ENCODE assay signal across 21 cellular contexts in the genomic region with DNA sequence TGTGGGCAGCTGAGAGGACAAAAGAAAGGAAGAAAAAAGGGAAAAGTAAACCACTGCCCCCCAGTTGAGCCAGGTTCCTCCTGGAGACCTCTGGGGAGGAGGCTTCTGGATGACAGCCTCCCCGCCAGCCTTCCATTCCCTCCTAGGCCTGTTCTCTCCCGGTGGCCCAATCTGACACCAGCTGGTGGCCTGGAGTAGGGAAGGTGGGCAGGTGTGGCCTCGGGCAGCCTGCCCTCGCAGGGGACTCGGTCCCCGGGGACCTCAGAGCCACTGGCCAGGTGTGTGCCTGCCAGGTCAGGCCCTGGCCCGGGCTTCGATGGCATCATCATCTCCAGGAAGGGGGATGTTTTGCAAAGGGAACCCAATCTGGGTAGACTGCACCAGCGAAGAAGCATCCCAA.
A peak's percentile ranks its signal among the peaks of the same experiment; 100 is the strongest.
DNase-seq lines count a peak whose midpoint lies in the region; ATAC-seq, FAIRE-seq and TF ChIP-seq lines count a peak whose summit lies in the region.
"Had no signal": no experiment of that assay in that cellular context is flagged by ENCODE, and none has a peak within 500 bp of the region (broad histone marks: within the 10 kb centered on the region; RNA-seq: fewer than 3 reads in every experiment).

No MANE protein-coding gene starts in this region.

- no peak overlapping the region for H4K5ac ChIP-seq in H1 (ENCODE audit: insufficient read length, low read depth, low read length)

- H3K27me3 ChIP-seq in H1 (replicated peaks in 1 of 4; ENCODE audit: control insufficient read depth in 3 of 4, extremely low read depth in 1 of 4, insufficient read depth in 3 of 4, low read length in 3 of 4) = peaks cover 7 to 33% (median 27%) of the 10 kb centered on the region in 4 experiments
- no peaks in the 10 kb centered on the region for H3K27me3 ChIP-seq in rectal smooth muscle tissue (ENCODE audit: control insufficient read depth, insufficient read depth, low read length)
- H3K27me3 ChIP-seq in BE2C = no peaks in the 10 kb centered on the region
- H3K27me3 ChIP-seq: colonic mucosa had no signal

- no peak for TF ChIP-seq POLR2A in H1 (IDR thresholded peaks at IDR 0.05; ENCODE audit: control extremely low read depth in 1 of 2, low read depth in 2 of 2, low read length in 2 of 2)

- no peak overlapping the region for H3K18ac ChIP-seq in H1 (ENCODE audit: extremely low read depth, low read length)

- peaks cover 6% of the 10 kb centered on the region; the same call in 1 of the 2 replicates for H3K23me2 ChIP-seq in H1 (ENCODE audit: low read depth, low read length)

- H3K9me3 Mint-ChIP-seq in natural killer cell = no peaks in the 10 kb centered on the region
- no peaks in the 10 kb centered on the region for H3K9me3 Mint-ChIP-seq in natural killer cell treated with Interleukin-12 subunit alpha and Interleukin-12 subunit beta and Interleukin-15 and Interleukin-18, amount 100 ng/mL, for 72 hours
- H3K9me3 Mint-ChIP-seq: activated CD4-positive, alpha-beta T cell treated with anti-CD3 and anti-CD28 coated beads, Interleukin-2, amount 10 ng/mL, durations not matched to agents 24 days and 14 days; IgD-negative memory B cell; naive B cell had no signal

- peak overlapping the region; percentile 25 for H3K4me3 Mint-ChIP-seq in natural killer cell
- H3K4me3 Mint-ChIP-seq in natural killer cell treated with Interleukin-12 subunit alpha and Interleukin-12 subunit beta and Interleukin-15 and Interleukin-18, amount 100 ng/mL, for 72 hours = no peak overlapping the region
- H3K4me3 Mint-ChIP-seq: activated CD4-positive, alpha-beta T cell treated with anti-CD3 and anti-CD28 coated beads, Interleukin-2, amount 10 ng/mL, durations not matched to agents 24 days and 14 days had no signal

- H2BK5ac ChIP-seq in H1 (ENCODE audit: low read depth, low read length) = no peak overlapping the region

- no peak overlapping the region for H4K91ac ChIP-seq in H1 (replicated peaks; ENCODE audit: insufficient read length, low read length)

- no peaks in the 10 kb centered on the region for H3K27me3 Mint-ChIP-seq in natural killer cell (ENCODE audit: low read depth in 2 of 2)
- no peaks in the 10 kb centered on the region for H3K27me3 Mint-ChIP-seq in natural killer cell treated with Interleukin-12 subunit alpha and Interleukin-12 subunit beta and Interleukin-15 and Interleukin-18, amount 100 ng/mL, for 72 hours
- H3K27me3 Mint-ChIP-seq: IgD-negative memory B cell had no signal

- H3K27ac Mint-ChIP-seq in natural killer cell = no peak overlapping the region
- no peak overlapping the region for H3K27ac Mint-ChIP-seq in natural killer cell treated with Interleukin-12 subunit alpha and Interleukin-12 subunit beta and Interleukin-15 and Interleukin-18, amount 100 ng/mL, for 72 hours
- H3K27ac Mint-ChIP-seq: activated CD4-positive, alpha-beta T cell treated with anti-CD3 and anti-CD28 coated beads, Interleukin-2, amount 10 ng/mL, durations not matched to agents 24 days and 14 days; IgD-negative memory B cell had no signal

- CTCF ChIA-PET in H1 (lab: Charles Lee; ENCODE audit: partially characterized antibody) = interaction anchor here (1.1 to 1.5 kb wide), 5 partner anchors 37 to 232 kb away, joined by 3 read pairs; no protein-coding TSS in a partner anchor

- H3K4me3 ChIP-seq in H1 (ENCODE audit: extremely low read depth in 1 of 4, insufficient read depth in 2 of 4, low read depth in 3 of 4, low read length in 4 of 4) (no peak overlapping the region), rectal smooth muscle tissue (ENCODE audit: low read length) (no peak overlapping the region), BE2C (ENCODE audit: low read depth, low read length) (no peak overlapping the region)
- H3K4me3 ChIP-seq: colonic mucosa had no signal

- POLR2A ChIA-PET in H1 (lab: Charles Lee; ENCODE audit: partially characterized antibody) = no interaction called here

- H3K36me3 ChIP-seq in H1 (ENCODE audit: control insufficient read depth in 2 of 4, insufficient read depth in 4 of 4, low read length in 3 of 4) = no peaks in the 10 kb centered on the region
- H3K36me3 ChIP-seq in rectal smooth muscle tissue (ENCODE audit: control insufficient read depth, insufficient read depth, low read length) = peaks cover 11% of the 10 kb centered on the region
- H3K36me3 ChIP-seq in BE2C = peaks cover 8% of the 10 kb centered on the region; the same call in 1 of the 2 replicates
- H3K36me3 ChIP-seq: colonic mucosa had no signal

- no peak for TF ChIP-seq EP300 in H1 (IDR thresholded peaks at IDR 0.05; ENCODE audit: borderline replicate concordance in 1 of 2, low read depth in 2 of 2, low read length in 2 of 2)

- intact Hi-C loops in natural killer cell (cut with micrococcal nuclease) = no loop called here

- no peak overlapping the region for H3K4ac ChIP-seq in H1 (replicated peaks; ENCODE audit: insufficient read length, low read depth, low read length)

- FAIRE-seq in H1 (lab: Jason Lieb, UNC) = no peak

- no peaks in the 10 kb centered on the region for H3K79me2 ChIP-seq in H1 (ENCODE audit: control insufficient read depth in 1 of 2, insufficient read depth in 2 of 2, low read length in 2 of 2)

- ATAC-seq in natural killer cell = no peak
- ATAC-seq in natural killer cell treated with Interleukin-12 subunit alpha and Interleukin-12 subunit beta and Interleukin-15 and Interleukin-18, amount 100 ng/mL, for 72 hours = no peak

- H4K8ac ChIP-seq in H1 (ENCODE audit: extremely low read depth, insufficient read depth, low read length) = no peak overlapping the region

- peaks cover 0 to 36% (median 18%) of the 10 kb centered on the region in 4 experiments; a peak in 6 of 7 replicates for H3K4me1 ChIP-seq in H1 (replicated peaks in 1 of 4; ENCODE audit: control insufficient read depth in 3 of 4, insufficient read depth in 4 of 4, low read length in 3 of 4)
- peaks cover 25% of the 10 kb centered on the region for H3K4me1 ChIP-seq in rectal smooth muscle tissue (ENCODE audit: control insufficient read depth, insufficient read depth, low read length)
- H3K4me1 ChIP-seq in BE2C = peaks cover 26% of the 10 kb centered on the region
- H3K4me1 ChIP-seq: colonic mucosa had no signal

- peaks cover 0 to 5% of the 10 kb centered on the region in 2 donors for H3K4me1 Mint-ChIP-seq in natural killer cell
- peaks cover 0 to 3% of the 10 kb centered on the region in 2 donors for H3K4me1 Mint-ChIP-seq in natural killer cell treated with Interleukin-12 subunit alpha and Interleukin-12 subunit beta and Interleukin-15 and Interleukin-18, amount 100 ng/mL, for 72 hours (ENCODE audit: low read depth in 2 of 2)
- H3K4me1 Mint-ChIP-seq: activated CD4-positive, alpha-beta T cell treated with anti-CD3 and anti-CD28 coated beads, Interleukin-2, amount 10 ng/mL, durations not matched to agents 24 days and 14 days; IgD-negative memory B cell; naive B cell had no signal

- H2BK120ac ChIP-seq in H1 (replicated peaks; ENCODE audit: low read depth, low read length) = no peak overlapping the region

- peaks cover 0 to 4% of the 10 kb centered on the region in 2 experiments for H4K20me1 ChIP-seq in H1 (replicated peaks in 1 of 2; ENCODE audit: control insufficient read depth in 1 of 2, insufficient read depth in 2 of 2, low read length in 2 of 2)

- H3K27ac ChIP-seq in H1 (ENCODE audit: low read depth, low read length) (no peak overlapping the region), rectal smooth muscle tissue (ENCODE audit: low read depth, low read length) (peak overlapping the region; percentile 66)
- H3K27ac ChIP-seq: colonic mucosa, HL-60 had no signal

- no peak overlapping the region for H3K4me2 ChIP-seq in H1 (ENCODE audit: insufficient read depth in 1 of 2, low read depth in 2 of 2, low read length in 2 of 2)

- H2AK5ac ChIP-seq in H1 (ENCODE audit: low read depth, low read length) = no peak overlapping the region

- no peak overlapping the region for H2BK12ac ChIP-seq in H1 (ENCODE audit: low read depth, low read length)

- WGBS in H1 (ENCODE audit: extremely low coverage in 1 of 2, insufficient coverage in 1 of 2, insufficient read length in 1 of 2, insufficient replicate concordance in 2 of 2, low coverage in 1 of 2, low lambda C conversion rate in 2 of 2, missing lambda C conversion rate in 1 of 2), 2 experiments = 86% methylated on average over 9 of the region's 9 CpGs; no CpG with 5 or more reads in 1 of the 2 experiments

- no peak overlapping the region for H3K14ac ChIP-seq in H1 (ENCODE audit: insufficient read length)

- no peak overlapping the region for H2AFZ ChIP-seq in H1 (ENCODE audit: low read length)

- no peak overlapping the region for H3K56ac ChIP-seq in H1 (replicated peaks; ENCODE audit: insufficient read length, low read depth, low read length)

- H3K9me3 ChIP-seq in H1 (ENCODE audit: insufficient read depth in 2 of 2, low read depth in 1 of 2, low read length in 1 of 2) = no peaks in the 10 kb centered on the region
- H3K9me3 ChIP-seq in BE2C = no peaks in the 10 kb centered on the region
- H3K9me3 ChIP-seq: colonic mucosa had no signal

- no peaks in the 10 kb centered on the region for H3K79me1 ChIP-seq in H1 (ENCODE audit: low read depth, low read length)

- H2BK15ac ChIP-seq in H1 (ENCODE audit: low read length) = peak overlapping the region; percentile 16; the same call in 1 of the 2 replicates

- H3K23ac ChIP-seq in H1 (ENCODE audit: insufficient read length) = no peak overlapping the region

- no peak overlapping the region for H3K9ac ChIP-seq in H1 (replicated peaks in 1 of 4; ENCODE audit: extremely low read depth in 1 of 4, low read depth in 3 of 4, low read length in 3 of 4)
- no peak overlapping the region for H3K9ac ChIP-seq in rectal smooth muscle tissue (ENCODE audit: low read length)

- no peaks in the 10 kb centered on the region for H3K36me3 Mint-ChIP-seq in natural killer cell
- no peaks in the 10 kb centered on the region for H3K36me3 Mint-ChIP-seq in natural killer cell treated with Interleukin-12 subunit alpha and Interleukin-12 subunit beta and Interleukin-15 and Interleukin-18, amount 100 ng/mL, for 72 hours
- H3K36me3 Mint-ChIP-seq: IgD-negative memory B cell had no signal

- TF ChIP-seq CTCF in natural killer cell (IDR thresholded peaks at IDR 0.05) (no peak), H1 (IDR thresholded peaks at IDR 0.05; ENCODE audit: control extremely low read depth in 1 of 3, insufficient read depth in 1 of 3, low read depth in 1 of 3, low read length in 3 of 3) (no peak), BE2C (IDR thresholded peaks at IDR 0.05; ENCODE audit: low read depth, low read length) (no peak)

- no peak overlapping the region for H2BK20ac ChIP-seq in H1 (ENCODE audit: low read length)

- TF ChIP-seq RAD21 in H1 (IDR thresholded peaks at IDR 0.05 in 1 of 2, conservative IDR thresholded peaks at IDR 0.05 in 1 of 2; ENCODE audit: low read depth in 2 of 2, low read length in 2 of 2) = no peak

- no peak for DNase-seq in natural killer cell
- no peak for DNase-seq in natural killer cell treated with Interleukin-12 subunit alpha and Interleukin-12 subunit beta and Interleukin-15 and Interleukin-18, amount 100 ng/mL, for 72 hours (ENCODE audit: low spot score)
- DNase-seq in H1 (ENCODE audit: low read depth in 1 of 2, low spot score in 2 of 2) = no peak
- DNase-seq in BE2C = no peak
- no peak for DNase-seq in DMS79 (lab: John Stamatoyannopoulos, UW)
- no peak for DNase-seq in H4 (ENCODE audit: low spot score)
- no peak for DNase-seq in activated T-cell treated with anti-CD3 and anti-CD28 coated beads for 4 hours
- DNase-seq: activated CD4-positive, alpha-beta T cell treated with anti-CD3 and anti-CD28 coated beads, Interleukin-2, amount 10 ng/mL, durations not matched to agents 24 days and 14 days; activated CD8-positive, alpha-beta memory T cell treated with anti-CD3 and anti-CD28 coated beads, Interleukin-2, amount 50 U/mL, for 4 hours; activated gamma-delta T cell treated with Interleukin-2 at 50 U/mL for 16 hours; aorta; colonic mucosa; GOT3; naive B cell; NCI-H1930; NCI-H510A treated with DMSO at 0.1 percent for 48 hours; OCI-M1; stimulated activated naive CD4-positive, alpha-beta T cell had no signal
